1 cellular context compared by ENCODE assay signal in the genomic region with DNA sequence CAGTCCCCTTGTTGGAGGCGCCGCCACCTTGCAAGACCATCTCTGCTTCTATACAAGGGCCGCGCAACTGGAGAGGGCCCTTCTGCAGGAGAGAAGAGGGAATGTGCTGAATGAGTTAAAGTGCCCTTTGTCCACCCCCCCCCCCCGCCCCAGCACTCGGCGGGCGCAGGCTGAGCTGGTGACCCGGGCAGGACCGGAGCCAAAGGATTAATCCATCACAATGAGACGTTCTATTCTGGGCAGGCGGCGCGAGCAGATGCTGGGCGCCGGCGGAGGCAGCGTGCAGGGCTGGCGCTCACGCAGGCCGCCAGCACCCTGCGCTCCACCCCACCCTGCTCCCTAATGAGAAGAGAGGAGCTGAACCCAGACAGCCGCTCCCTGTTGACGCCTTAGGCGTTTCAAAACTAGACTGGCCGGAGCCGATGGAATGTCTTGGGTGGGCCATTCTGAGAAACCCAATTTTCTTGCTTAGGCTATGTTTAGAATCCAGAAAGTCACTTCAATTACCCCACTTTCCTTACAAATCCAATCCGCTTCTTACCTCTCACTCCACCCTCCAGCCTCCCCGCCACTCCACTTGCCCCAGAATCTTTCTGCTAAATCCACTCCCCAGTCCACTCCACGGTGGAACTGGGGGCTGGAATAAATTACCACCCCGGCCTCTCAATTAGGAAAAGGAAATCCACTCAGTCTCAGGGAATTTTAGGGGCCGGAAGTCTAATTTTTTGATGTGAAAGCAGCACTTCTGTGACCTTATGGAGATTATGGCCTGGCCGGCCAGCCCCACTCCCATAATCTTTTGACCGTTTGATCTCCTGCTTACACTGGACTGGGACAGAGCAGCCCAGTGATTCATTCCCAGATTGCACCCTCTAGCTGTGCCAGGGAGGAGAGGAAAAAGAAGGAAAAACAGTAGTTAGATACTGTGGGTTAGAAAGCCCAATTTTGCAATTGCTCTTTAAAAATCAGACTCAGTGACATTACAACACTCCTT.
A peak's percentile ranks its signal among the peaks of the same experiment; 100 is the strongest.
TF ChIP-seq lines count a peak whose summit lies in the region.

No MANE protein-coding gene starts in this region.

TF ChIP-seq in H1, 55 proteins besides CTCF, POLR2A, EP300 and RAD21 (continued from another document):
- TF ChIP-seq TEAD4 (IDR thresholded peaks at IDR 0.05; ENCODE audit: low read depth, low read length) (no peak), JUN (IDR thresholded peaks at IDR 0.05; ENCODE audit: low read depth, low read length) (no peak), EGR1 (IDR thresholded peaks at IDR 0.05; ENCODE audit: borderline replicate concordance, low read depth, low read length) (0 out of 2 replicates have a peak, but pooled peaks have one; percentile 11), RBBP5 (IDR thresholded peaks at IDR 0.05; ENCODE audit: borderline replicate concordance, low read depth, low read length) (peak; percentile 70; the same call in 1 of the 2 replicates), MAFK (IDR thresholded peaks at IDR 0.05; ENCODE audit: low read depth, low read length) (no peak), HDAC6 (IDR thresholded peaks at IDR 0.05; ENCODE audit: low read depth, low read length) (no peak), SIN3A (conservative IDR thresholded peaks at IDR 0.05 in 1 of 2, IDR thresholded peaks at IDR 0.05 in 1 of 2; ENCODE audit: low read depth in 1 of 2, low read length in 2 of 2) (no peak), GTF2F1 (IDR thresholded peaks at IDR 0.05; ENCODE audit: borderline replicate concordance, low read depth, low read length) (no peak), SIRT6 (IDR thresholded peaks at IDR 0.05; ENCODE audit: low read length) (no peak), KDM5A (IDR thresholded peaks at IDR 0.05; ENCODE audit: low read length) (no peak), TAF1 (IDR thresholded peaks at IDR 0.05; ENCODE audit: low read depth, low read length) (0 out of 2 replicates have a peak, but pooled peaks have one; percentile 24), CBX5 (IDR thresholded peaks at IDR 0.05; ENCODE audit: low read depth, low read length) (no peak), CHD2 (IDR thresholded peaks at IDR 0.05; ENCODE audit: low read length) (no peak), SRF (IDR thresholded peaks at IDR 0.05; ENCODE audit: low read depth, low read length) (no peak), HDAC2 (IDR thresholded peaks at IDR 0.05; ENCODE audit: borderline replicate concordance in 1 of 2, low read depth in 2 of 2, low read length in 2 of 2) (0 out of 4 replicates have a peak, but pooled peaks of 1 of the 2 experiments have one; percentile 45), ASH2L (IDR thresholded peaks at IDR 0.05; ENCODE audit: low read length) (peak; percentile 40)
- TF ChIP-seq, protein P1, sequence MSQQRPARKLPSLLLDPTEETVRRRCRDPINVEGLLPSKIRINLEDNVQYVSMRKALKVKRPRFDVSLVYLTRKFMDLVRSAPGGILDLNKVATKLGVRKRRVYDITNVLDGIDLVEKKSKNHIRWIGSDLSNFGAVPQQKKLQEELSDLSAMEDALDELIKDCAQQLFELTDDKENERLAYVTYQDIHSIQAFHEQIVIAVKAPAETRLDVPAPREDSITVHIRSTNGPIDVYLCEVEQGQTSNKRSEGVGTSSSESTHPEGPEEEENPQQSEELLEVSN (IDR thresholded peaks at IDR 0.05), result peak; percentile 53; the same call in 1 of the 2 replicates
- TF ChIP-seq, protein P2, sequence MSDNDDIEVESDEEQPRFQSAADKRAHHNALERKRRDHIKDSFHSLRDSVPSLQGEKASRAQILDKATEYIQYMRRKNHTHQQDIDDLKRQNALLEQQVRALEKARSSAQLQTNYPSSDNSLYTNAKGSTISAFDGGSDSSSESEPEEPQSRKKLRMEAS (IDR thresholded peaks at IDR 0.05), result peak; percentile 78
